9 cellular contexts compared by ENCODE assay signal in the genomic region with DNA sequence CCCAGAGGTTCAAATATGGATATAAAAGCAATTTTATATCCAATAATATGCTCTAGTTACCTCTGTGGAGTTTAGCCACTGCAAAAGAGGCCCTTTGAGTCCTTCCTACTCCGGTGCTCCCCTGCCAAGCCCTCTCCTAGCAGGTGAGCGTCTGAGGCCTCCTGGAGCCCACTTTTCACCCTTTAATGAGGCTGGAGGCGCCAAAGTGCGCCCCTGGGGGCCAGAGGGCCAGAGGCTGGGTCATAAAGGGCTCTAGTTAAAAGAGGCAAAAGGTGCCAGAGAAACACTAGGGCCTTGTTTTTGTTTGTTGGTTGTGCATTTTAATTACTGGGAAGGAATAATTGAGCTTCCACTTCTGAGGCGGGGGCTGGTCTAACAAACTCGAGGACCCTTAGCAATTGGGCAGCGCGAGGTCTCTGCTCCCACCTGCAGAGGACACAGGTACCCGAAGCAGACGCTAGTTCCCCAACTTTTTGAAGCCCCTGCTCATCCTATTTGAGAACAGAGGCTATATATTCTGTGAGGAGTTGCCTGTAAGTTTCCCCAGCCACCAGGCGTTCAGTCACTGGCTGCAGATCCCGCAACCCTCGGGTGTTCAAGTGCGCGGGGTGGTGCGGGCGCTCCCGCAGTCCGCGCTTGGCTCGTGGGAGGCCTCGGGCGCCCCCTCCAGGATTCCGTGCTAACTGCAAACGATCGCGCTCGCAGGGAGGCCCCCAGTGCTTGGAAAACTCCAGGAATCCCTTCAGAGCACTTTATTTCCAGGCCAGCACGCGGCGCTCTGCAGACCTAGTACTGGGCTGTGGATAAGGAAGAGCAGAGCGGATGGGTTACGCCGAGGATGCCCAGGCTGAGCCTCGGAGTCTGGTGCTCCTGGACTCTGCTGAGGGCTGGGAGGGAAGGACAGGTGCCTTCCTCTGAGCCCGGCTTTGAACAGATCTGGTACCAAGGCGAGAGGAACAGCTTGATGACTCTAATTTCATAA. TPM values are rescaled to one million over a fixed set of nuclear protein-coding genes. Genes with fewer than 3 reads are reported as not detected.
DNase-seq lines count a peak whose midpoint lies in the region; ATAC-seq lines count a peak whose summit lies in the region.
"Had no signal": no experiment of that assay in that cellular context is flagged by ENCODE, and none has a peak within 500 bp of the region (broad histone marks: within the 10 kb centered on the region; RNA-seq: fewer than 3 reads in every experiment).

No MANE protein-coding gene starts in this region.

- peak in 2 of 3 donors; percentile 20 to 59 for DNase-seq in CD4-positive, CD25-positive, alpha-beta regulatory T cell
- peak; percentile 78 for DNase-seq in NCI-H460 (ENCODE audit: extremely low read depth, low read depth)
- DNase-seq in activated naive CD8-positive, alpha-beta T cell treated with anti-CD3 and anti-CD28 coated beads for 36 hours, result peak; percentile 47
- peak; percentile 85 for DNase-seq in cardiac septum (ENCODE audit: low spot score)
- DNase-seq in posterior vena cava (ENCODE audit: low spot score), result peak; percentile 85
- DNase-seq in OCI-M1 (lab: John Stamatoyannopoulos, UW), result no peak

- H3K36me3 Mint-ChIP-seq in CD4-positive, CD25-positive, alpha-beta regulatory T cell, result no peaks in the 10 kb centered on the region
- H3K36me3 Mint-ChIP-seq in activated naive CD8-positive, alpha-beta T cell treated with anti-CD3 and anti-CD28 coated beads for 36 hours, result no peaks in the 10 kb centered on the region

- no peaks in the 10 kb centered on the region for H3K9me3 ChIP-seq in CD4-positive, CD25-positive, alpha-beta regulatory T cell (ENCODE audit: control insufficient read depth in 2 of 2, low read length in 2 of 2)

- peaks cover 6% of the 10 kb centered on the region for H3K4me1 ChIP-seq in CD4-positive, CD25-positive, alpha-beta regulatory T cell (ENCODE audit: control insufficient read depth, insufficient read depth, low read length, poor library complexity, severe bottlenecking)

- peak; percentile 25 to 57 for ATAC-seq in CD4-positive, CD25-positive, alpha-beta regulatory T cell (ENCODE audit: low read depth in 2 of 2)
- ATAC-seq in GM19035 (IDR thresholded peaks at IDR 0.05; ENCODE audit: unreplicated experiment) (peak; percentile 93), HG03135 (IDR thresholded peaks at IDR 0.05; ENCODE audit: unreplicated experiment) (peak; percentile 78)

- peaks cover 4% of the 10 kb centered on the region for H3K27me3 ChIP-seq in CD4-positive, CD25-positive, alpha-beta regulatory T cell (ENCODE audit: control insufficient read depth, insufficient read depth, low read length)

- no peak overlapping the region for H3K4me3 Mint-ChIP-seq in CD4-positive, CD25-positive, alpha-beta regulatory T cell
- H3K4me3 Mint-ChIP-seq in activated naive CD8-positive, alpha-beta T cell treated with anti-CD3 and anti-CD28 coated beads for 36 hours, result no peak overlapping the region

- no peaks in the 10 kb centered on the region for H3K36me3 ChIP-seq in CD4-positive, CD25-positive, alpha-beta regulatory T cell (ENCODE audit: control insufficient read depth, insufficient read depth, low read length)

- H3K27ac ChIP-seq in CD4-positive, CD25-positive, alpha-beta regulatory T cell (ENCODE audit: insufficient read depth, low read length, poor library complexity, severe bottlenecking), result no peak overlapping the region

- H3K4me3 ChIP-seq in CD4-positive, CD25-positive, alpha-beta regulatory T cell (ENCODE audit: low read depth, low read length), result no peak overlapping the region

- H3K9me3 Mint-ChIP-seq in CD4-positive, CD25-positive, alpha-beta regulatory T cell, result peaks cover 0 to 2% (median 0%) of the 10 kb centered on the region in 7 donors
- H3K9me3 Mint-ChIP-seq in activated naive CD8-positive, alpha-beta T cell treated with anti-CD3 and anti-CD28 coated beads for 36 hours, result no peaks in the 10 kb centered on the region

- H3K4me1 Mint-ChIP-seq in CD4-positive, CD25-positive, alpha-beta regulatory T cell, result peaks cover 0 to 7% (median 6%) of the 10 kb centered on the region in 4 donors
- no peaks in the 10 kb centered on the region for H3K4me1 Mint-ChIP-seq in activated naive CD8-positive, alpha-beta T cell treated with anti-CD3 and anti-CD28 coated beads for 36 hours

- H3K27ac Mint-ChIP-seq in CD4-positive, CD25-positive, alpha-beta regulatory T cell, result no peak overlapping the region
- H3K27ac Mint-ChIP-seq in activated naive CD8-positive, alpha-beta T cell treated with anti-CD3 and anti-CD28 coated beads for 36 hours, result no peak overlapping the region

- H3K27me3 Mint-ChIP-seq in CD4-positive, CD25-positive, alpha-beta regulatory T cell, result peaks cover 46% of the 10 kb centered on the region
- H3K27me3 Mint-ChIP-seq in activated naive CD8-positive, alpha-beta T cell treated with anti-CD3 and anti-CD28 coated beads for 36 hours, result peaks cover 51% of the 10 kb centered on the region

- intact Hi-C loops in cardiac septum (cut with DNase I), result loop anchor here (2.0 kb wide), 1 partner anchor 112 kb away; no protein-coding TSS in a partner anchor
- intact Hi-C loops in posterior vena cava (cut with DNase I), result no loop called here

RNA-seq across cellular contexts. Expression of a gene that starts 14.1 kb away (rescaled TPM):
- not detected for total RNA-seq in CD4-positive, CD25-positive, alpha-beta regulatory T cell
- polyA plus RNA-seq in CD4-positive, CD25-positive, alpha-beta regulatory T cell, result not detected
- total RNA-seq in NCI-H460 (2014; rRNA removed; shearing (Covaris generic)), result not detected in 2 replicates
- polyA plus RNA-seq in NCI-H460 (2014; cell fraction: nucleus; rRNA removed), result not detected in 2 replicates
- total RNA-seq in activated naive CD8-positive, alpha-beta T cell treated with anti-CD3 and anti-CD28 coated beads for 36 hours, result not detected
- total RNA-seq in cardiac septum (not detected), posterior vena cava (not detected)
- total RNA-seq: T-helper 2 cell treated with Interferon-gamma antibody and Interleukin-4, amounts not matched to agents 100 ng/mL and 5 ng/mL, for 36 hours had no signal

RNA-seq across cellular contexts. Expression of a gene that starts 48.1 kb away (rescaled TPM):
- not detected for total RNA-seq in CD4-positive, CD25-positive, alpha-beta regulatory T cell
- not detected for polyA plus RNA-seq in CD4-positive, CD25-positive, alpha-beta regulatory T cell
- 0.23 and 0.30 TPM in 2 replicates for total RNA-seq in NCI-H460 (2014; rRNA removed; shearing (Covaris generic))
- polyA plus RNA-seq in NCI-H460 (2014; cell fraction: nucleus; rRNA removed), result 0.54 TPM in 1 of 2 replicates, not detected in the other
- total RNA-seq in activated naive CD8-positive, alpha-beta T cell treated with anti-CD3 and anti-CD28 coated beads for 36 hours, result not detected
- total RNA-seq in cardiac septum, result 3.7 TPM
- 1 to 10 TPM; 3.1 to 7.2 TPM for total RNA-seq in posterior vena cava
- total RNA-seq: T-helper 2 cell treated with Interferon-gamma antibody and Interleukin-4, amounts not matched to agents 100 ng/mL and 5 ng/mL, for 36 hours had no signal

Comparison
In these comparisons a context has a peak if more than half of its experiments do, and no peak if none do; other contexts are left out.
1. ATAC-seq: peak in every context shown above with its lines; median percentile 93 in GM19035; 78 in HG03135; 41 in CD4-positive, CD25-positive, alpha-beta regulatory T cell.